Comparison of ENCODE assay signal across 16 cellular contexts in the genomic region with DNA sequence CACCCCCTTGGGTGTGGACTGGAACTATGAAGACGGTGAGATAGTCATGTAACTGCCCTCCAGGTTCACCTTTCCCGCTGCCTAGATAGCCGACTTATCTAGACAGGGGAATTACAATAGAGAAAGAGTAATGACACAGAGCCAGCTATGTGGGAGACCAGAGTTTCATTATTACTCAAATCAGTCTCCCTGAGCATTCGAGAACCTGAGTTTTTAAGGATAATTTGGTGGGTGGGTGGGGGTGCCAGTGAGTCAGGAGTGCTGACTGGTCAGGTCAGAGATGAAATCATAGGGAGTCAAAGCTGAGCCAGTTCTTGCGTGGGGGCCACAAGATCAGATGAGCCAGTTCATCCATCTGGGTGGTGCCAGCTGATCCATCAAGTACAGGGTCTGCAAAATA. TPM values are rescaled to one million over a fixed set of nuclear protein-coding genes. Genes with fewer than 3 reads are reported as not detected.
DNase-seq lines count a peak whose midpoint lies in the region; ATAC-seq and TF ChIP-seq lines count a peak whose summit lies in the region.
"Had no signal": no experiment of that assay in that cellular context is flagged by ENCODE, and none has a peak within 500 bp of the region (broad histone marks: within the 10 kb centered on the region; RNA-seq: fewer than 3 reads in every experiment).

No MANE protein-coding gene starts in this region.

- peak; percentile 69 for DNase-seq in activated CD4-positive, alpha-beta memory T cell treated with anti-CD3 and anti-CD28 coated beads for 36 hours
- no peak for DNase-seq in activated CD4-positive, alpha-beta memory T cell treated with anti-CD3 and anti-CD28 coated beads, Interleukin-2, amount 10 ng/mL, durations not matched to agents 7 days and 5 days
- DNase-seq in NCI-H226 (peak; percentile 97), NCI-H1436 treated with DMSO at 0.1 percent for 48 hours (lab: John Stamatoyannopoulos, UW) (no peak), suprapubic skin (ENCODE audit: low spot score in 2 of 2) (no peak)
- peak; percentile 22 to 33 for DNase-seq in stimulated activated CD4-positive, alpha-beta T cell treated with anti-CD3 and anti-CD28 coated beads, Interleukin-2, amount 100 ng/mL, for 24 hours
- no peak for DNase-seq in CD8-positive, alpha-beta T cell
- DNase-seq: Caco-2; cortex of kidney; IMR-90; naive thymus-derived CD8-positive, alpha-beta T cell; NCI-H1417 treated with DMSO at 0.1 percent for 48 hours; NCI-H524 treated with DMSO at 0.1 percent for 48 hours; WERI-Rb-1 had no signal

- H3K4me3 ChIP-seq in CD8-positive, alpha-beta T cell (ENCODE audit: low read depth, low read length) = no peak overlapping the region
- H3K4me3 ChIP-seq in suprapubic skin = no peak overlapping the region

- no peaks in the 10 kb centered on the region for H3K9me3 Mint-ChIP-seq in activated CD4-positive, alpha-beta memory T cell treated with anti-CD3 and anti-CD28 coated beads for 36 hours
- H3K9me3 Mint-ChIP-seq in activated CD4-positive, alpha-beta memory T cell treated with anti-CD3 and anti-CD28 coated beads, Interleukin-2, amount 10 ng/mL, durations not matched to agents 7 days and 5 days = no peaks in the 10 kb centered on the region
- no peaks in the 10 kb centered on the region for H3K9me3 Mint-ChIP-seq in CD8-positive, alpha-beta T cell
- H3K9me3 Mint-ChIP-seq: T-helper 1 cell treated with Interleukin-12 subunit alpha and Interleukin-12 subunit beta and Interleukin-4 antibody, amounts not matched to agents 30 μg/mL and 1 μg/mL, for 36 hours had no signal

- H3K4me3 Mint-ChIP-seq in activated CD4-positive, alpha-beta memory T cell treated with anti-CD3 and anti-CD28 coated beads for 36 hours = no peak overlapping the region
- H3K4me3 Mint-ChIP-seq in activated CD4-positive, alpha-beta memory T cell treated with anti-CD3 and anti-CD28 coated beads, Interleukin-2, amount 10 ng/mL, durations not matched to agents 7 days and 5 days = no peak overlapping the region
- H3K4me3 Mint-ChIP-seq in CD8-positive, alpha-beta T cell = no peak overlapping the region
- H3K4me3 Mint-ChIP-seq: naive thymus-derived CD8-positive, alpha-beta T cell; T-helper 1 cell treated with Interleukin-12 subunit alpha and Interleukin-12 subunit beta and Interleukin-4 antibody, amounts not matched to agents 30 μg/mL and 1 μg/mL, for 36 hours had no signal

- 65% methylated on average over 5 of the region's 5 CpGs for WGBS in suprapubic skin

- H3K27ac Mint-ChIP-seq in activated CD4-positive, alpha-beta memory T cell treated with anti-CD3 and anti-CD28 coated beads for 36 hours = no peak overlapping the region
- H3K27ac Mint-ChIP-seq in activated CD4-positive, alpha-beta memory T cell treated with anti-CD3 and anti-CD28 coated beads, Interleukin-2, amount 10 ng/mL, durations not matched to agents 7 days and 5 days = no peak overlapping the region
- no peak overlapping the region for H3K27ac Mint-ChIP-seq in CD8-positive, alpha-beta T cell
- H3K27ac Mint-ChIP-seq: T-helper 1 cell treated with Interleukin-12 subunit alpha and Interleukin-12 subunit beta and Interleukin-4 antibody, amounts not matched to agents 30 μg/mL and 1 μg/mL, for 36 hours had no signal

- no peak for TF ChIP-seq EP300 in suprapubic skin (IDR thresholded peaks at IDR 0.05)

- TF ChIP-seq POLR2A in suprapubic skin (IDR thresholded peaks at IDR 0.05) = no peak

- H3K4me1 Mint-ChIP-seq in activated CD4-positive, alpha-beta memory T cell treated with anti-CD3 and anti-CD28 coated beads for 36 hours (ENCODE audit: low read depth) = peaks cover 13% of the 10 kb centered on the region
- peaks cover 7% of the 10 kb centered on the region for H3K4me1 Mint-ChIP-seq in activated CD4-positive, alpha-beta memory T cell treated with anti-CD3 and anti-CD28 coated beads, Interleukin-2, amount 10 ng/mL, durations not matched to agents 7 days and 5 days
- no peaks in the 10 kb centered on the region for H3K4me1 Mint-ChIP-seq in CD8-positive, alpha-beta T cell (ENCODE audit: low read depth)
- H3K4me1 Mint-ChIP-seq: naive thymus-derived CD8-positive, alpha-beta T cell had no signal

- H3K9me3 ChIP-seq in CD8-positive, alpha-beta T cell (ENCODE audit: low read length) = no peaks in the 10 kb centered on the region
- H3K9me3 ChIP-seq in suprapubic skin = no peaks in the 10 kb centered on the region
- H3K9me3 ChIP-seq: Caco-2 had no signal

- H3K36me3 Mint-ChIP-seq in activated CD4-positive, alpha-beta memory T cell treated with anti-CD3 and anti-CD28 coated beads for 36 hours = no peaks in the 10 kb centered on the region
- no peaks in the 10 kb centered on the region for H3K36me3 Mint-ChIP-seq in activated CD4-positive, alpha-beta memory T cell treated with anti-CD3 and anti-CD28 coated beads, Interleukin-2, amount 10 ng/mL, durations not matched to agents 7 days and 5 days (ENCODE audit: low read depth)
- H3K36me3 Mint-ChIP-seq in CD8-positive, alpha-beta T cell = no peaks in the 10 kb centered on the region

- H3K4me1 ChIP-seq in CD8-positive, alpha-beta T cell (ENCODE audit: insufficient read depth, low read length) = no peaks in the 10 kb centered on the region
- H3K4me1 ChIP-seq in suprapubic skin = no peaks in the 10 kb centered on the region
- H3K4me1 ChIP-seq: Caco-2 had no signal

- peaks cover 4% of the 10 kb centered on the region for H3K27me3 Mint-ChIP-seq in activated CD4-positive, alpha-beta memory T cell treated with anti-CD3 and anti-CD28 coated beads for 36 hours
- peaks cover 3% of the 10 kb centered on the region for H3K27me3 Mint-ChIP-seq in activated CD4-positive, alpha-beta memory T cell treated with anti-CD3 and anti-CD28 coated beads, Interleukin-2, amount 10 ng/mL, durations not matched to agents 7 days and 5 days
- peaks cover 5% of the 10 kb centered on the region for H3K27me3 Mint-ChIP-seq in CD8-positive, alpha-beta T cell (ENCODE audit: low read depth)

- H3K27ac ChIP-seq in CD8-positive, alpha-beta T cell (ENCODE audit: low read depth, low read length) = no peak overlapping the region
- H3K27ac ChIP-seq in suprapubic skin = no peak overlapping the region
- H3K27ac ChIP-seq: WERI-Rb-1 had no signal

- H3K27me3 ChIP-seq in CD8-positive, alpha-beta T cell (ENCODE audit: insufficient read depth, low read length) = no peaks in the 10 kb centered on the region
- H3K27me3 ChIP-seq in suprapubic skin = no peaks in the 10 kb centered on the region

- POLR2A ChIA-PET in activated CD4-positive, alpha-beta memory T cell treated with anti-CD3 and anti-CD28 coated beads for 36 hours (lab: Charles Lee) = interaction anchor here (0.6 kb wide), 1 partner anchor 370 kb away, joined by 3 read pairs; no protein-coding TSS in a partner anchor
- POLR2A ChIA-PET in activated CD4-positive, alpha-beta memory T cell treated with anti-CD3 and anti-CD28 coated beads, Interleukin-2, amount 10 ng/mL, durations not matched to agents 7 days and 5 days (lab: Charles Lee) = no interaction called here
- POLR2A ChIA-PET in CD8-positive, alpha-beta T cell (lab: Charles Lee) = no interaction called here

- intact Hi-C loops in activated CD4-positive, alpha-beta memory T cell treated with anti-CD3 and anti-CD28 coated beads for 36 hours (cut with micrococcal nuclease) = loop anchor here (1.0 kb wide), 1 partner anchor 20 kb away; a partner anchor contains a TSS
- intact Hi-C loops in CD8-positive, alpha-beta T cell (cut with DNase I, micrococcal nuclease) = no loop called here

- peak; percentile 42 for ATAC-seq in GM18907 (IDR thresholded peaks at IDR 0.05; ENCODE audit: unreplicated experiment)
- no peak for ATAC-seq in CD8-positive, alpha-beta T cell
- ATAC-seq: naive thymus-derived CD8-positive, alpha-beta T cell had no signal

- TF ChIP-seq CTCF in CD8-positive, alpha-beta T cell (IDR thresholded peaks at IDR 0.05) = no peak
- TF ChIP-seq CTCF in suprapubic skin (IDR thresholded peaks at IDR 0.05) = no peak

- CTCF ChIA-PET in activated CD4-positive, alpha-beta memory T cell treated with anti-CD3 and anti-CD28 coated beads for 36 hours (lab: Charles Lee) = no interaction called here
- CTCF ChIA-PET in activated CD4-positive, alpha-beta memory T cell treated with anti-CD3 and anti-CD28 coated beads, Interleukin-2, amount 10 ng/mL, durations not matched to agents 7 days and 5 days (lab: Charles Lee) = no interaction called here
- CTCF ChIA-PET in CD8-positive, alpha-beta T cell (lab: Charles Lee) = no interaction called here

- no peaks in the 10 kb centered on the region for H3K36me3 ChIP-seq in CD8-positive, alpha-beta T cell (ENCODE audit: insufficient read depth, low read length)
- no peaks in the 10 kb centered on the region for H3K36me3 ChIP-seq in suprapubic skin
- H3K36me3 ChIP-seq: WERI-Rb-1 had no signal

RNA-seq across cellular contexts. Expression of a gene that starts 19.7 kb away (rescaled TPM):
- 10 to 100 TPM; 68.6 to 75.0 TPM for total RNA-seq in activated CD4-positive, alpha-beta memory T cell treated with anti-CD3 and anti-CD28 coated beads for 36 hours
- 10 to 100 TPM; 40.3 to 44.7 TPM for total RNA-seq in activated CD4-positive, alpha-beta memory T cell treated with anti-CD3 and anti-CD28 coated beads, Interleukin-2, amount 10 ng/mL, durations not matched to agents 7 days and 5 days
- total RNA-seq in CD8-positive, alpha-beta T cell = 10 to 100 TPM; 35.5 to 42.3 TPM
- total RNA-seq in suprapubic skin = 10 to 100 TPM; 23.8 to 26.7 (median 25.1) TPM

Comparison
In these comparisons a context has a peak if more than half of its experiments do, and no peak if none do; other contexts are left out.
1. DNase-seq: peak in activated CD4-positive, alpha-beta memory T cell treated with anti-CD3 and anti-CD28 coated beads for 36 hours (single experiment), NCI-H226 (single experiment) and stimulated activated CD4-positive, alpha-beta T cell treated with anti-CD3 and anti-CD28 coated beads, Interleukin-2, amount 100 ng/mL, for 24 hours (2 of 2); none in activated CD4-positive, alpha-beta memory T cell treated with anti-CD3 and anti-CD28 coated beads, Interleukin-2, amount 10 ng/mL, durations not matched to agents 7 days and 5 days (single experiment), NCI-H1436 treated with DMSO at 0.1 percent for 48 hours (single experiment), CD8-positive, alpha-beta T cell (0 of 7) and suprapubic skin (0 of 2).